In the genomic region with DNA sequence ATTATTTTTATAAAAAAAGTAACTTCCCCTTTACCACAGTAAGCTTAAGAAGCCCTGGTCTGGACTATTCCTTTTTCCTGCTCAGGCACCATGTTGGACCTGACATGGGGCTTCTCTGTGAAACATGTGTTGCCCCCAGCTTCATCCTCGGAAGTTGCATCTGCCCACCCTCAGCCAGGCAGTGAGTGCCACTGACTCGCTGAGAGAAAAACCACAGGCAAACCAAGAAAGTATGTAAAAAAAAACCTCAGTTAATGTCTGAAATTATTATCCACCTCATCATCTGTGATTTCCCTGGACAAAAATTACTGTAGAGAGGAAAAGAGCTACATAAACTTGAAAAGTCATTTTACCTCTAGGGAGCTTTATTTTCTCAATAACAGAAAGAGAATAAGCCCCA, we compare ENCODE assay signal across 27 cellular contexts.
"Had no signal": no experiment of that assay in that cellular context is flagged by ENCODE, and none has a peak within 500 bp of the region (broad histone marks: within the 10 kb centered on the region; RNA-seq: fewer than 3 reads in every experiment).

No MANE protein-coding gene starts in this region.

- DNase-seq: cortex of kidney; effector memory CD8-positive, alpha-beta T cell; erythroblast; esophagus squamous epithelium; foreskin melanocyte; glutamatergic neuron; heart right ventricle; hippocampal formation; immature natural killer cell; islet precursor cell; kidney glomerular epithelial cell; left colon; left ventricle myocardium inferior; lower lobe of right lung; naive thymus-derived CD8-positive, alpha-beta T cell; nephron progenitor cell; nucleus accumbens; stimulated activated CD4-positive, alpha-beta T cell treated with anti-CD3 and anti-CD28 coated beads, Interleukin-4, amount 100 ng/mL, for 4 hours; stimulated activated naive CD8-positive, alpha-beta T cell treated with anti-CD3 and anti-CD28 coated beads, Interleukin-15, Interleukin-2, amounts not matched to agents 100 U/mL and 50 U/mL, for 24 hours; substantia nigra; testis; tibial artery; upper lobe of left lung had no signal

- H3K4me1 ChIP-seq: esophagus squamous epithelium, heart right ventricle, left ventricle myocardium inferior, lower lobe of right lung, prostate gland, right atrium auricular region, testis, tibial artery, upper lobe of left lung had no signal

- ATAC-seq: effector memory CD8-positive, alpha-beta T cell; heart right ventricle; left colon; lower lobe of right lung; naive thymus-derived CD8-positive, alpha-beta T cell; sciatic nerve; stimulated activated memory B cell treated with anti-CD40 and anti-IgM and Interleukin-4, amounts not matched to agents 10 μg/mL and 1 μg/mL and 100 μg/mL, for 72 hours; stimulated activated naive CD8-positive, alpha-beta T cell treated with anti-CD3 and anti-CD28 coated beads, Interleukin-15, Interleukin-2, amounts not matched to agents 100 U/mL and 50 U/mL, for 24 hours had no signal

- H3K27ac ChIP-seq: esophagus squamous epithelium, heart right ventricle, left ventricle myocardium inferior, lower lobe of right lung, prostate gland, right atrium auricular region, testis, tibial artery, upper lobe of left lung had no signal

- H3K36me3 ChIP-seq: esophagus squamous epithelium, heart right ventricle, left ventricle myocardium inferior, lower lobe of right lung, prostate gland, right atrium auricular region, tibial artery, upper lobe of left lung had no signal

- H3K27me3 ChIP-seq: testis, upper lobe of left lung had no signal

- H3K9me3 ChIP-seq: esophagus squamous epithelium, heart right ventricle, left ventricle myocardium inferior, lower lobe of right lung, prostate gland, right atrium auricular region, testis, tibial artery, upper lobe of left lung had no signal

- H3K4me3 ChIP-seq: esophagus squamous epithelium, heart right ventricle, left ventricle myocardium inferior, lower lobe of right lung, prostate gland, right atrium auricular region, testis, tibial artery, upper lobe of left lung had no signal
